ENCODE assay signal across 1 cellular context in the genomic region with DNA sequence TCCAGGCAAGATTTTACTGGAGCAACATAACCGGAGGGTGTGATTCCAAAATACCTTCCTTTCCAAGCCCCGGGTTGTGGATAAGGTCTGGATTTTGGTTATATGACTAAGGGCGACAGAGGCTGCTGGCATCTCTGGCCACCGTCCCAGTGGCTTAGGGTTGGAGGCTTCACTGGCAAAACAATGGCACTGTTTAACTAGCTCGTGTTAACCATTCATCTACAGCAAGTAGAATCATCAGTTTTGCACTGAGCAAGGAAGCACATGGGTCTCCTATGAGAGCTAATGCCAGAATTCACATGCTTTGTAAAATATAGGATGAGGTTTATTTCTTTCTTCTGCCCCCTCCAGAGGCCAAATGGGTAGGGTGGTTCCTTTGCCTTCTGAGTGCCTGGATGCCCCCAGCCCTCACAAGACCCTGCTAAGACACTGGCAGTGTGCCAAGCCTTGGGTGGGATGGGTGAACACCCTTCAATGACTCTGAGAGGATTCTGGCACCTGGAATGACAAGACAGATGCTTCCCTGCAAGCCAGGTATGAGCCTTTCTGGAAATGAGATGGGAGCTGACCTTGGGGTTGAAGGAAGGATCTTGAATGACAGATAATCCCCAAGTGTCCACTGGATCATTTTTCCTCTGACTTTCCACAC.
TF ChIP-seq lines count a peak whose summit lies in the region.

No MANE protein-coding gene starts in this region.

TF ChIP-seq in A549, 52 proteins besides CTCF, POLR2A, EP300 and RAD21:
- no peak for TF ChIP-seq RCOR1 (IDR thresholded peaks at IDR 0.05; ENCODE audit: low read depth, low read length)
- TF ChIP-seq EHF (CRISPR knock-in tag; IDR thresholded peaks at IDR 0.05): no peak
- TF ChIP-seq NPAS2 (CRISPR knock-in tag; IDR thresholded peaks at IDR 0.05; ENCODE audit: borderline replicate concordance): no peak
- TF ChIP-seq SMC3 (IDR thresholded peaks at IDR 0.05): no peak
- TF ChIP-seq CHD4 (IDR thresholded peaks at IDR 0.05; ENCODE audit: borderline replicate concordance): no peak
- TF ChIP-seq, protein P1, sequence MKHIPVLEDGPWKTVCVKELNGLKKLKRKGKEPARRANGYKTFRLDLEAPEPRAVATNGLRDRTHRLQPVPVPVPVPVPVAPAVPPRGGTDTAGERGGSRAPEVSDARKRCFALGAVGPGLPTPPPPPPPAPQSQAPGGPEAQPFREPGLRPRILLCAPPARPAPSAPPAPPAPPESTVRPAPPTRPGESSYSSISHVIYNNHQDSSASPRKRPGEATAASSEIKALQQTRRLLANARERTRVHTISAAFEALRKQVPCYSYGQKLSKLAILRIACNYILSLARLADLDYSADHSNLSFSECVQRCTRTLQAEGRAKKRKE (CRISPR knock-in tag; IDR thresholded peaks at IDR 0.05; ENCODE audit: low read depth): no peak
- TF ChIP-seq FOSB (CRISPR knock-in tag; IDR thresholded peaks at IDR 0.05): no peak
- no peak for TF ChIP-seq ZFP36 (IDR thresholded peaks at IDR 0.05; ENCODE audit: borderline replicate concordance, partially characterized antibody)
- TF ChIP-seq ZSCAN20 (CRISPR knock-in tag; IDR thresholded peaks at IDR 0.05): no peak
- no peak for TF ChIP-seq BHLHE40 (IDR thresholded peaks at IDR 0.05; ENCODE audit: low read depth, low read length)
- TF ChIP-seq CBX2 (IDR thresholded peaks at IDR 0.05; ENCODE audit: borderline replicate concordance, low read depth): no peak
- TF ChIP-seq, protein P2, sequence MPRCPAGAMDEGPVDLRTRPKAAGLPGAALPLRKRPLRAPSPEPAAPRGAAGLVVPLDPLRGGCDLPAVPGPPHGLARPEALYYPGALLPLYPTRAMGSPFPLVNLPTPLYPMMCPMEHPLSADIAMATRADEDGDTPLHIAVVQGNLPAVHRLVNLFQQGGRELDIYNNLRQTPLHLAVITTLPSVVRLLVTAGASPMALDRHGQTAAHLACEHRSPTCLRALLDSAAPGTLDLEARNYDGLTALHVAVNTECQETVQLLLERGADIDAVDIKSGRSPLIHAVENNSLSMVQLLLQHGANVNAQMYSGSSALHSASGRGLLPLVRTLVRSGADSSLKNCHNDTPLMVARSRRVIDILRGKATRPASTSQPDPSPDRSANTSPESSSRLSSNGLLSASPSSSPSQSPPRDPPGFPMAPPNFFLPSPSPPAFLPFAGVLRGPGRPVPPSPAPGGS (IDR thresholded peaks at IDR 0.05): no peak
- no peak for TF ChIP-seq HEYL (CRISPR knock-in tag; IDR thresholded peaks at IDR 0.05)
- TF ChIP-seq JUNB (IDR thresholded peaks at IDR 0.05): no peak
- no peak for TF ChIP-seq PHF8 (IDR thresholded peaks at IDR 0.05; ENCODE audit: borderline replicate concordance, low read depth)
- TF ChIP-seq KDM5A (IDR thresholded peaks at IDR 0.05): no peak
